In genomic region chr1:212485895-212486590, GRCh38 we compare ENCODE assay signal across 8 cellular contexts. TPM values are rescaled to one million over a fixed set of nuclear protein-coding genes. Genes with fewer than 3 reads are reported as not detected.
DNase-seq lines count a peak whose midpoint lies in the region; ATAC-seq and TF ChIP-seq lines count a peak whose summit lies in the region.

No MANE protein-coding gene starts in this region.

- H3K4me3 ChIP-seq in AG10803 (ENCODE audit: low read length) (no peak overlapping the region), HEK293 (ENCODE audit: low read depth, low read length) (no peak overlapping the region), cardiac fibroblast (replicated peaks in 1 of 2; ENCODE audit: low read depth in 2 of 2, low read length in 2 of 2) (no peak overlapping the region), mesodermal cell (ENCODE audit: extremely low read depth, insufficient read depth, low read length, poor library complexity, severe bottlenecking) (no peak overlapping the region)

- POLR2A ChIA-PET in HEK293 (lab: Yijun Ruan, JAX) = interaction anchor here (1.0 to 1.8 kb wide), 2 partner anchors 9 to 122 kb away, joined by 4 to 9 read pairs; partner anchors contain the start of gene ATF3

- 63 to 73% methylated on average over 5 to 7 of the region's 9 CpGs for WGBS in mesodermal cell (ENCODE audit: insufficient coverage in 2 of 2), 2 experiments

- H3K4me1 ChIP-seq in HEK293 (ENCODE audit: control insufficient read depth, insufficient read depth, low read length) (no peaks in the 10 kb centered on the region; the same call in 1 of the 2 replicates), mesodermal cell (ENCODE audit: control insufficient read depth, insufficient read depth, low read length, poor library complexity, severe bottlenecking) (peaks cover 22% of the 10 kb centered on the region)

- DNase-seq in AG10803 (ENCODE audit: low read depth) (peak; percentile 88), NCI-H69 (lab: John Stamatoyannopoulos, UW) (peak; percentile 97), cardiac fibroblast (ENCODE audit: low read depth in 2 of 2) (peak; percentile 87 to 97), GM10266 (ENCODE audit: extremely low spot score) (no peak)
- DNase-seq in stimulated activated CD4-positive, alpha-beta T cell treated with anti-CD3 and anti-CD28 coated beads, Interleukin-15, amount 100 ng/mL, for 24 hours = no peak

- no peak for ATAC-seq in HG02763 (IDR thresholded peaks at IDR 0.05; ENCODE audit: unreplicated experiment)

- H3K27ac ChIP-seq in HEK293 (ENCODE audit: extremely low read depth, low read depth, low read length) (no peak overlapping the region; the same call in 1 of the 2 replicates), mesodermal cell (ENCODE audit: low read depth, low read length, severe bottlenecking) (peak overlapping the region; percentile 71)

- H3K36me3 ChIP-seq in HEK293 (ENCODE audit: control insufficient read depth in 2 of 2, insufficient read depth in 1 of 2, low read length in 2 of 2) (no peaks in the 10 kb centered on the region), mesodermal cell (ENCODE audit: control insufficient read depth, insufficient read depth, low read length) (no peaks in the 10 kb centered on the region)

- CTCF ChIA-PET in HEK293 (lab: Yijun Ruan, JAX) = interaction anchor here (1.0 kb wide), 1 partner anchor 9 kb away, joined by 6 read pairs; no protein-coding TSS in a partner anchor

- no peaks in the 10 kb centered on the region for H3K9me3 ChIP-seq in HEK293 (ENCODE audit: control insufficient read depth, insufficient read depth, low read depth, low read length)
- H3K9me3 ChIP-seq in mesodermal cell (ENCODE audit: control insufficient read depth, low read length) = no peaks in the 10 kb centered on the region

- TF ChIP-seq CTCF in AG10803 (conservative IDR thresholded peaks at IDR 0.05; ENCODE audit: low read length) (no peak), HEK293 (tag by site-specific recombination; IDR thresholded peaks at IDR 0.05) (no peak), cardiac fibroblast (IDR thresholded peaks at IDR 0.05; ENCODE audit: low read depth, low read length) (no peak), GM10266 (IDR thresholded peaks at IDR 0.05; ENCODE audit: control insufficient read depth, insufficient read depth, low read depth, missing control alignments) (no peak)

TF ChIP-seq in HEK293, 187 proteins besides CTCF, POLR2A, EP300 and RAD21 (continues in another document):
- TF ChIP-seq ZBTB17 (tag by site-specific recombination; IDR thresholded peaks at IDR 0.05) (peak; percentile 49), GLIS2 (tag by site-specific recombination; IDR thresholded peaks at IDR 0.05) (peak; percentile 59; the same call in 1 of the 2 replicates), ZNF660 (tag by site-specific recombination; IDR thresholded peaks at IDR 0.05) (0 out of 2 replicates have a peak, but pooled peaks have one; percentile 53), ZNF341 (tag by site-specific recombination; IDR thresholded peaks at IDR 0.05; ENCODE audit: low read depth) (peak; percentile 56; the same call in 1 of the 2 replicates), ZNF366 (tag by site-specific recombination; conservative IDR thresholded peaks at IDR 0.05) (peak; percentile 44), ZNF398 (tag by site-specific recombination; IDR thresholded peaks at IDR 0.05) (peak; percentile 94), ZBTB48 (tag by site-specific recombination; IDR thresholded peaks at IDR 0.05) (peak; percentile 45; the same call in 1 of the 2 replicates), ZNF639 (tag by site-specific recombination; IDR thresholded peaks at IDR 0.05) (no peak), ZNF776 (tag by site-specific recombination; IDR thresholded peaks at IDR 0.05; ENCODE audit: borderline replicate concordance) (no peak), ZIC2 (tag by site-specific recombination; IDR thresholded peaks at IDR 0.05) (peak; percentile 95), ZFP69B (tag by site-specific recombination; IDR thresholded peaks at IDR 0.05) (no peak), ZNF211 (tag by site-specific recombination; IDR thresholded peaks at IDR 0.05; ENCODE audit: low read depth) (no peak), ZBTB6 (tag by site-specific recombination; IDR thresholded peaks at IDR 0.05) (0 out of 2 replicates have a peak, but pooled peaks have one; percentile 33), ZSCAN30 (tag by site-specific recombination; IDR thresholded peaks at IDR 0.05) (no peak), ZNF10 (tag by site-specific recombination; IDR thresholded peaks at IDR 0.05) (no peak), ZNF26 (tag by site-specific recombination; IDR thresholded peaks at IDR 0.05) (no peak), GLIS1 (tag by site-specific recombination; IDR thresholded peaks at IDR 0.05) (peak; percentile 56), SCRT2 (tag by site-specific recombination; IDR thresholded peaks at IDR 0.05) (peak; percentile 99), ZNF302 (tag by site-specific recombination; IDR thresholded peaks at IDR 0.05; ENCODE audit: low read depth) (no peak), ZBTB8A (tag by site-specific recombination; IDR thresholded peaks at IDR 0.05) (no peak), ZNF692 (tag by site-specific recombination; IDR thresholded peaks at IDR 0.05) (0 out of 2 replicates have a peak, but pooled peaks have one; percentile 42), ZNF623 (tag by site-specific recombination; IDR thresholded peaks at IDR 0.05) (no peak)

RNA-seq across cellular contexts. Expression of gene NENF, which starts 53.3 kb away (rescaled TPM):
- 25.3 TPM for polyA plus RNA-seq in mesodermal cell (2013, experiment 1 of 2)
- 22.2 TPM for polyA plus RNA-seq in mesodermal cell (2013, experiment 2 of 2)

Comparison
In these comparisons a context has a peak if more than half of its experiments do, and no peak if none do; other contexts are left out.
1. DNase-seq: peak in AG10803 (single experiment), NCI-H69 (single experiment) and cardiac fibroblast (2 of 2); none in stimulated activated CD4-positive, alpha-beta T cell treated with anti-CD3 and anti-CD28 coated beads, Interleukin-15, amount 100 ng/mL, for 24 hours (single experiment) and GM10266 (single experiment).